ENCODE assay signal across 21 cellular contexts in genomic region chr14:68167019-68167716, GRCh38.
DNase-seq lines count a peak whose midpoint lies in the region; ATAC-seq, FAIRE-seq and TF ChIP-seq lines count a peak whose summit lies in the region.
"Had no signal": no experiment of that assay in that cellular context is flagged by ENCODE, and none has a peak within 500 bp of the region (broad histone marks: within the 10 kb centered on the region; RNA-seq: fewer than 3 reads in every experiment).

No MANE protein-coding gene starts in this region.

- peak overlapping the region; percentile 72; the same call in 1 of the 2 replicates for H3K27ac ChIP-seq in HCT116 (ENCODE audit: low read depth, low read length)
- H3K27ac ChIP-seq in GM12878 (ENCODE audit: control insufficient read depth, insufficient read depth): no peak overlapping the region
- peak overlapping the region; percentile 69 for H3K27ac ChIP-seq in muscle layer of colon (ENCODE audit: low read depth, low read length)
- H3K27ac ChIP-seq in transverse colon: peak overlapping the region; percentile 68 to 84 (median 79)
- H3K27ac ChIP-seq in ascending aorta: no peak overlapping the region
- H3K27ac ChIP-seq: HL-60, KMS-11 had no signal

- POLR2A ChIA-PET in HCT116 (lab: Charles Lee): no interaction called here
- POLR2A ChIA-PET in GM12878 (lab: Charles Lee): interaction anchor here (1.4 kb wide), 1 partner anchor 64 kb away, joined by 6 read pairs; no protein-coding TSS in a partner anchor

- H3K27me3 Mint-ChIP-seq in effector memory CD8-positive, alpha-beta T cell: no peaks in the 10 kb centered on the region
- no peaks in the 10 kb centered on the region for H3K27me3 Mint-ChIP-seq in HFFc6 (ENCODE audit: insufficient read depth)
- H3K27me3 Mint-ChIP-seq: B cell; CD4-positive, alpha-beta memory T cell had no signal

- intact Hi-C loops in HCT116 (cut with micrococcal nuclease) (no loop called here), GM12878 (cut with micrococcal nuclease; ENCODE audit: unreplicated experiment) (no loop called here), transverse colon (cut with DNase I; ENCODE audit: low total_unique reads) (no loop called here), ascending aorta (cut with DNase I) (no loop called here)

- no peak overlapping the region for H3K27ac Mint-ChIP-seq in effector memory CD8-positive, alpha-beta T cell
- no peak overlapping the region for H3K27ac Mint-ChIP-seq in HFFc6
- H3K27ac Mint-ChIP-seq: B cell; CD4-positive, alpha-beta memory T cell had no signal

- TF ChIP-seq CTCF in HCT116 (IDR thresholded peaks at IDR 0.05 in 2 of 3, conservative IDR thresholded peaks at IDR 0.05 in 1 of 3; ENCODE audit: borderline replicate concordance in 1 of 3, insufficient read depth in 1 of 3, low read depth in 2 of 3, low read length in 2 of 3) (no peak), GM12878 (IDR thresholded peaks at IDR 0.05 in 2 of 3, conservative IDR thresholded peaks at IDR 0.05 in 1 of 3; ENCODE audit: control insufficient read depth in 2 of 3, extremely low read depth in 1 of 3, insufficient read depth in 1 of 3, low read depth in 3 of 3, low read length in 3 of 3) (no peak), transverse colon (IDR thresholded peaks at IDR 0.05) (no peak), ascending aorta (IDR thresholded peaks at IDR 0.05) (no peak), HFFc6 (IDR thresholded peaks at IDR 0.05) (no peak)

- H3K9me3 ChIP-seq in HCT116 (ENCODE audit: control insufficient read depth in 1 of 2, insufficient read depth in 1 of 2, low read depth in 1 of 2, low read length in 2 of 2) (no peaks in the 10 kb centered on the region), GM12878 (replicated peaks; ENCODE audit: control insufficient read depth, insufficient read depth, low read length) (no peaks in the 10 kb centered on the region), muscle layer of colon (ENCODE audit: low read length) (no peaks in the 10 kb centered on the region), transverse colon (no peaks in the 10 kb centered on the region), ascending aorta (no peaks in the 10 kb centered on the region)
- H3K9me3 ChIP-seq: HAP-1, MG63, SK-N-SH had no signal

- RAD21 ChIA-PET in HCT116 (lab: Charles Lee; ENCODE audit: low non-redundant PET in 1 of 2, low total read pairs in 2 of 2, uncharacterized antibody in 2 of 2, unreplicated experiment in 2 of 2): no interaction called here
- RAD21 ChIA-PET in GM12878 (lab: Charles Lee; ENCODE audit: unreplicated experiment): no interaction called here

- H3K36me3 Mint-ChIP-seq in effector memory CD8-positive, alpha-beta T cell (ENCODE audit: insufficient read depth): no peaks in the 10 kb centered on the region
- no peaks in the 10 kb centered on the region for H3K36me3 Mint-ChIP-seq in HFFc6 (ENCODE audit: low read depth)

- H2AFZ ChIP-seq in HCT116 (ENCODE audit: low read depth, low read length, poor library complexity, severe bottlenecking) (no peak overlapping the region), GM12878 (ENCODE audit: control insufficient read depth, low read depth, low read length) (no peak overlapping the region)

- no peaks in the 10 kb centered on the region for H3K9me3 Mint-ChIP-seq in effector memory CD8-positive, alpha-beta T cell
- H3K9me3 Mint-ChIP-seq in HFFc6: no peaks in the 10 kb centered on the region
- H3K9me3 Mint-ChIP-seq: CD4-positive, alpha-beta memory T cell had no signal

- in situ Hi-C loops in GM12878 (cut with MboI) (no loop called here), transverse colon (cut with MboI; ENCODE audit: low pct_ligation_motif_present in 1 of 4, low pct_unique_long_range_greater_than_20kb in 1 of 4, low sequenced_read_pairs in 3 of 4) (no loop called here)

- H3K27me3 ChIP-seq in HCT116 (ENCODE audit: insufficient read depth, low read length) (no peaks in the 10 kb centered on the region), GM12878 (replicated peaks in 1 of 2; ENCODE audit: control insufficient read depth in 2 of 2, insufficient read depth in 2 of 2, low read length in 1 of 2) (no peaks in the 10 kb centered on the region), muscle layer of colon (ENCODE audit: control insufficient read depth in 1 of 2, insufficient read depth in 2 of 2, low read length in 2 of 2) (no peaks in the 10 kb centered on the region), transverse colon (no peaks in the 10 kb centered on the region), ascending aorta (no peaks in the 10 kb centered on the region)
- H3K27me3 ChIP-seq: MG63 had no signal

- no peak for FAIRE-seq in GM12878 (lab: Jason Lieb, UNC)

- no peaks in the 10 kb centered on the region for H3K9me2 ChIP-seq in HCT116 (ENCODE audit: insufficient read depth)
- H3K9me2 ChIP-seq: SK-N-SH had no signal

- H3K4me2 ChIP-seq in HCT116 (ENCODE audit: low read length): no peak overlapping the region
- no peak overlapping the region for H3K4me2 ChIP-seq in GM12878 (ENCODE audit: control insufficient read depth, insufficient read depth)
- H3K4me2 ChIP-seq: KMS-11, SK-N-SH had no signal

- H3K9ac ChIP-seq in HCT116 (ENCODE audit: low read length) (no peak overlapping the region), GM12878 (ENCODE audit: control insufficient read depth, insufficient read depth, low read length) (no peak overlapping the region), muscle layer of colon (ENCODE audit: low read length) (no peak overlapping the region)
- H3K9ac ChIP-seq: KMS-11, SK-N-SH had no signal

- WGBS in GM12878 (ENCODE audit: insufficient coverage, insufficient replicate concordance, low lambda C conversion rate, missing lambda C conversion rate): 82% methylated on average over 4 of the region's 4 CpGs
- 55 to 75% methylated on average over 2 to 4 of the region's 4 CpGs for WGBS in transverse colon (ENCODE audit: low coverage in 1 of 2), 2 donors

- DNase-seq in HCT116 (ENCODE audit: low read depth, low spot score) (no peak), GM12878 (ENCODE audit: low read depth, low spot score) (no peak), transverse colon (no peak), ascending aorta (ENCODE audit: low spot score in 2 of 2) (no peak), HFFc6 (no peak)
- no peak for DNase-seq in effector memory CD8-positive, alpha-beta T cell
- DNase-seq: CD4-positive, alpha-beta memory T cell; DMS 273 treated with DMSO at 0.1 percent for 48 hours; MG63; NCI-H1105; NCI-H1694 treated with DMSO at 0.1 percent for 48 hours; NCI-H446; NCI-H748 treated with DMSO at 0.1 percent for 48 hours; SK-N-SH had no signal

- H4K20me1 ChIP-seq in HCT116 (ENCODE audit: insufficient read depth) (no peaks in the 10 kb centered on the region), GM12878 (ENCODE audit: control insufficient read depth, insufficient read depth) (no peaks in the 10 kb centered on the region)

- no peak for TF ChIP-seq EP300 in GM12878 (IDR thresholded peaks at IDR 0.05; ENCODE audit: borderline replicate concordance in 1 of 2, control insufficient read depth in 1 of 2, low read depth in 2 of 2, low read length in 2 of 2)
- TF ChIP-seq EP300 in transverse colon (IDR thresholded peaks at IDR 0.05; ENCODE audit: low read depth): no peak

- no peak for ATAC-seq in HCT116
- peak; percentile 87 for ATAC-seq in GM12878
- ATAC-seq in effector memory CD8-positive, alpha-beta T cell (replicated peaks): no peak
- ATAC-seq in GM21528 (IDR thresholded peaks at IDR 0.05; ENCODE audit: low FRiP score, unreplicated experiment): no peak
- ATAC-seq: Right ventricle myocardium inferior had no signal

- TF ChIP-seq POLR2A in HCT116 (IDR thresholded peaks at IDR 0.05; ENCODE audit: borderline replicate concordance, extremely low read depth, insufficient read depth, insufficient read length) (no peak), GM12878 (IDR thresholded peaks at IDR 0.05; ENCODE audit: low read depth, low read length) (no peak), transverse colon (IDR thresholded peaks at IDR 0.05) (no peak)

- BruUV-seq in HCT116 (replicated peaks; lab: Mats Ljungman, UMichigan): no TSS peak
- no TSS peak for BruUV-seq in GM12878 (replicated peaks; lab: Mats Ljungman, UMichigan)

- H3K36me3 ChIP-seq in HCT116 (ENCODE audit: control insufficient read depth in 1 of 2, insufficient read depth in 2 of 2, low read length in 2 of 2) (no peaks in the 10 kb centered on the region), GM12878 (ENCODE audit: control insufficient read depth in 2 of 2, insufficient read depth in 2 of 2, low read length in 1 of 2) (no peaks in the 10 kb centered on the region), muscle layer of colon (ENCODE audit: insufficient read depth, low read length) (no peaks in the 10 kb centered on the region), transverse colon (no peaks in the 10 kb centered on the region), ascending aorta (no peaks in the 10 kb centered on the region)
- H3K36me3 ChIP-seq: HAP-1, MG63 had no signal

- H3K4me1 Mint-ChIP-seq in effector memory CD8-positive, alpha-beta T cell (ENCODE audit: low read depth in 2 of 2): no peaks in the 10 kb centered on the region
- H3K4me1 Mint-ChIP-seq in HFFc6 (ENCODE audit: low read depth): peaks cover 16% of the 10 kb centered on the region
- H3K4me1 Mint-ChIP-seq: B cell; CD4-positive, alpha-beta memory T cell had no signal

- CTCF ChIA-PET in HCT116 (lab: Charles Lee): no interaction called here
- CTCF ChIA-PET in GM12878 (lab: Yijun Ruan, JAX): interaction anchor here (0.7 kb wide), 2 partner anchors 10 to 16 kb away, joined by 3 read pairs; no protein-coding TSS in a partner anchor

- TF ChIP-seq RAD21 in HCT116 (IDR thresholded peaks at IDR 0.05; ENCODE audit: low read depth) (no peak), GM12878 (IDR thresholded peaks at IDR 0.05; ENCODE audit: insufficient read depth, low read depth, low read length) (no peak)

- no peaks in the 10 kb centered on the region for H3K79me2 ChIP-seq in HCT116 (ENCODE audit: insufficient read depth, low read length)
- H3K79me2 ChIP-seq in GM12878 (ENCODE audit: control insufficient read depth, insufficient read depth, low read length): no peaks in the 10 kb centered on the region

- no peak overlapping the region for H3K4me3 Mint-ChIP-seq in effector memory CD8-positive, alpha-beta T cell
- no peak overlapping the region for H3K4me3 Mint-ChIP-seq in HFFc6
- H3K4me3 Mint-ChIP-seq: B cell; CD4-positive, alpha-beta memory T cell had no signal

- SMC1A ChIA-PET in GM12878 (lab: Charles Lee; ENCODE audit: uncharacterized antibody, unreplicated experiment): interaction anchor here (0.6 to 3.1 kb wide), 4 partner anchors 10 to 75 kb away, joined by 3 to 11 read pairs (median 4); no protein-coding TSS in a partner anchor

- no peak overlapping the region for H3K4me3 ChIP-seq in HCT116 (replicated peaks in 1 of 2; ENCODE audit: low read depth in 1 of 2, low read length in 2 of 2)
- H3K4me3 ChIP-seq in GM12878: no peak overlapping the region
- no peak overlapping the region for H3K4me3 ChIP-seq in muscle layer of colon (ENCODE audit: low read depth in 1 of 2, low read length in 2 of 2)
- H3K4me3 ChIP-seq in transverse colon: peak overlapping the region in 1 of 4 donors; percentile 1
- no peak overlapping the region for H3K4me3 ChIP-seq in ascending aorta
- H3K4me3 ChIP-seq: HAP-1, MG63 had no signal

- peaks cover 3 to 63% of the 10 kb centered on the region in 2 experiments for H3K4me1 ChIP-seq in HCT116 (ENCODE audit: control insufficient read depth in 1 of 2, insufficient read depth in 2 of 2, low read length in 2 of 2)
- H3K4me1 ChIP-seq in GM12878 (ENCODE audit: control insufficient read depth, insufficient read depth, low read length): no peaks in the 10 kb centered on the region
- peaks cover 74% of the 10 kb centered on the region for H3K4me1 ChIP-seq in muscle layer of colon (ENCODE audit: insufficient read depth, low read length)
- H3K4me1 ChIP-seq in transverse colon: peaks cover 17 to 79% (median 70%) of the 10 kb centered on the region in 4 donors
- H3K4me1 ChIP-seq in ascending aorta: peaks cover 0 to 16% of the 10 kb centered on the region in 2 donors

Comparison
In these comparisons a context has a peak if more than half of its experiments do, and no peak if none do; other contexts are left out.
1. H3K27ac ChIP-seq: peak in HCT116 (single experiment), muscle layer of colon (single experiment) and transverse colon (4 of 4); none in GM12878 (single experiment) and ascending aorta (0 of 2).